17 cellular contexts compared by ENCODE assay signal in genomic region chr6:2378046-2378657, GRCh38.
"Had no signal": no experiment of that assay in that cellular context is flagged by ENCODE, and none has a peak within 500 bp of the region (broad histone marks: within the 10 kb centered on the region; RNA-seq: fewer than 3 reads in every experiment).

No MANE protein-coding gene starts in this region.

- H3K27ac ChIP-seq: left ventricle myocardium inferior, skin epidermis, upper lobe of left lung had no signal

- ATAC-seq: activated CD8-positive, alpha-beta T cell treated with anti-CD3 and anti-CD28 coated beads, Interleukin-2, amount 10 ng/mL, durations not matched to agents 7 days and 5 days; natural killer cell treated with Interleukin-12 subunit alpha and Interleukin-12 subunit beta and Interleukin-15 and Interleukin-18, amount 100 ng/mL, for 72 hours; stimulated activated naive CD8-positive, alpha-beta T cell treated with anti-CD3 and anti-CD28 coated beads, Interleukin-15, Interleukin-2, amounts not matched to agents 100 U/mL and 50 U/mL, for 24 hours had no signal

- H3K27me3 Mint-ChIP-seq: natural killer cell treated with Interleukin-12 subunit alpha and Interleukin-12 subunit beta and Interleukin-15 and Interleukin-18, amount 100 ng/mL, for 72 hours had no signal

- DNase-seq: activated CD4-positive, alpha-beta T cell treated with anti-CD3 and anti-CD28 coated beads for 48 hours; activated CD8-positive, alpha-beta memory T cell treated with anti-CD3 and anti-CD28 coated beads, Interleukin-2, amount 50 U/mL, for 4 hours; activated CD8-positive, alpha-beta T cell treated with anti-CD3 and anti-CD28 coated beads, Interleukin-2, amount 10 ng/mL, durations not matched to agents 7 days and 5 days; activated gamma-delta T cell; activated T-cell treated with anti-CD3 and anti-CD28 coated beads, Interleukin-2, amount 50 U/mL, for 72 hours; caudate nucleus; hippocampal formation; left ventricle myocardium inferior; stimulated activated CD4-positive, alpha-beta T cell treated with anti-CD3 and anti-CD28 coated beads, Interleukin-4, amount 100 ng/mL, for 24 hours; stimulated activated CD8-positive, alpha-beta memory T cell treated with anti-CD3 and anti-CD28 coated beads, Interleukin-4, amount 100 ng/mL, for 48 hours; stimulated activated naive CD8-positive, alpha-beta T cell treated with anti-CD3 and anti-CD28 coated beads, Interleukin-15, Interleukin-2, amounts not matched to agents 100 U/mL and 50 U/mL, for 24 hours; upper lobe of left lung had no signal

- H3K36me3 Mint-ChIP-seq: activated naive CD4-positive, alpha-beta T cell treated with anti-CD3 and anti-CD28 coated beads, Interleukin-2, amount 50 U/mL, for 72 hours; natural killer cell treated with Interleukin-12 subunit alpha and Interleukin-12 subunit beta and Interleukin-15 and Interleukin-18, amount 100 ng/mL, for 72 hours had no signal

- H3K27me3 ChIP-seq: esophagus muscularis mucosa, upper lobe of left lung had no signal

- H3K9me3 Mint-ChIP-seq: activated naive CD4-positive, alpha-beta T cell treated with anti-CD3 and anti-CD28 coated beads, Interleukin-2, amount 50 U/mL, for 72 hours had no signal

- H3K36me3 ChIP-seq: esophagus muscularis mucosa, left ventricle myocardium inferior, upper lobe of left lung had no signal

- H3K27ac Mint-ChIP-seq: activated CD8-positive, alpha-beta T cell treated with anti-CD3 and anti-CD28 coated beads, Interleukin-2, amount 10 ng/mL, durations not matched to agents 7 days and 5 days; activated naive CD4-positive, alpha-beta T cell treated with anti-CD3 and anti-CD28 coated beads, Interleukin-2, amount 50 U/mL, for 72 hours; activated T-cell treated with anti-CD3 and anti-CD28 coated beads, Interleukin-2, amount 50 U/mL, for 72 hours; natural killer cell treated with Interleukin-12 subunit alpha and Interleukin-12 subunit beta and Interleukin-15 and Interleukin-18, amount 100 ng/mL, for 72 hours had no signal

- H3K4me1 ChIP-seq: upper lobe of left lung had no signal

- H3K4me3 Mint-ChIP-seq: activated CD8-positive, alpha-beta T cell treated with anti-CD3 and anti-CD28 coated beads, Interleukin-2, amount 10 ng/mL, durations not matched to agents 7 days and 5 days; activated T-cell treated with anti-CD3 and anti-CD28 coated beads, Interleukin-2, amount 50 U/mL, for 72 hours; natural killer cell treated with Interleukin-12 subunit alpha and Interleukin-12 subunit beta and Interleukin-15 and Interleukin-18, amount 100 ng/mL, for 72 hours had no signal

- H3K4me3 ChIP-seq: coronary artery, esophagus muscularis mucosa, left ventricle myocardium inferior, skin epidermis, upper lobe of left lung had no signal

- H3K9me3 ChIP-seq: esophagus muscularis mucosa, left ventricle myocardium inferior, upper lobe of left lung had no signal
